In genomic region chr6:20835315-20836010, GRCh38 we compare ENCODE assay signal across 1 cellular context.
TF ChIP-seq lines count a peak whose summit lies in the region.

No MANE protein-coding gene starts in this region.

TF ChIP-seq in K562, 482 proteins besides CTCF, POLR2A, EP300 and RAD21 (continued from another document):
- TF ChIP-seq ZNF764 (CRISPR knock-in tag; IDR thresholded peaks at IDR 0.05; ENCODE audit: low read depth) (no peak), KDM5B (IDR thresholded peaks at IDR 0.05; ENCODE audit: insufficient replicate concordance, low read depth, low read length) (no peak), EHMT2 (IDR thresholded peaks at IDR 0.05) (no peak), ATF3 (IDR thresholded peaks at IDR 0.05) (peak; percentile 61), ATF3 (CRISPR knock-in tag; conservative IDR thresholded peaks at IDR 0.05) (no peak), CREBBP (IDR thresholded peaks at IDR 0.05; ENCODE audit: low read depth, low read length) (no peak), ARID1B (IDR thresholded peaks at IDR 0.05) (peak; percentile 37), TBP (optimal IDR thresholded peaks at IDR 0.05; ENCODE audit: low read depth, low read length) (no peak), ZBTB12 (CRISPR knock-in tag; IDR thresholded peaks at IDR 0.05) (no peak), NFYB (IDR thresholded peaks at IDR 0.05; ENCODE audit: extremely low read depth, insufficient read length) (no peak), TCF3 (CRISPR knock-in tag; IDR thresholded peaks at IDR 0.05) (no peak), ELK3 (CRISPR knock-in tag; IDR thresholded peaks at IDR 0.05) (no peak), TCF15 (CRISPR knock-in tag; IDR thresholded peaks at IDR 0.05) (no peak), ZNF217 (CRISPR knock-in tag; IDR thresholded peaks at IDR 0.05) (no peak), HDAC1 (IDR thresholded peaks at IDR 0.05) (0 out of 4 replicates have a peak, but pooled peaks of 1 of the 2 experiments have one; percentile 42), JUN (IDR thresholded peaks at IDR 0.05; ENCODE audit: borderline replicate concordance, low read depth, low read length) (0 out of 2 replicates have a peak, but pooled peaks have one; percentile 26), JUN (CRISPR knock-in tag; IDR thresholded peaks at IDR 0.05; ENCODE audit: borderline replicate concordance) (no peak), HSF4 (CRISPR knock-in tag; IDR thresholded peaks at IDR 0.05; ENCODE audit: borderline replicate concordance) (no peak), DMBX1 (CRISPR knock-in tag; IDR thresholded peaks at IDR 0.05; ENCODE audit: borderline replicate concordance) (no peak)
